10 cellular contexts compared by ENCODE assay signal in the genomic region with DNA sequence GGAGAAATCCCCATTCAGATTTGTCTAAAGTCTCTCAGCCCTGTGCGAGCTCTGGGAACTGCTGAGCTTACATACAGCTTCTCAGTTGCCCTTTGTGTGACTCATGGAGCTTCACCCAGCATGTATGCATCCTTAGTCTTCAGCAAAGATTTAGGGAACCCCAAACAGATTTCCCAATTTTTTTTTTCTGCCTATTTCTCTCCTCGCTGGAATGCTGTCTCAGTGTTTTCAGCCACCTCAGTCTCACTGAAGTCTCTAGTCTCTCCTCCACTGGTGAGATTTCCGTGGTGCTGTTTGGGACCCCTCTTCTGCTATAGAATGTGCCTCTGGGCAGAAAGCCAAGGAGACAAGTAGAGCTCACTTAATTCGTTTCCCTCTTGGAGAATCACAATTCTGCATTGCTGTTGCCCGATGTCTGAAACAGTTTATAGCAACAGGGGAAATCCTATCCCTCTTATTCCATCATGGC. TPM values are rescaled to one million over a fixed set of nuclear protein-coding genes. Genes with fewer than 3 reads are reported as not detected.
DNase-seq lines count a peak whose midpoint lies in the region; ATAC-seq and TF ChIP-seq lines count a peak whose summit lies in the region.
"Had no signal": no experiment of that assay in that cellular context is flagged by ENCODE, and none has a peak within 500 bp of the region (broad histone marks: within the 10 kb centered on the region; RNA-seq: fewer than 3 reads in every experiment).

No MANE protein-coding gene starts in this region.

- H2AFZ ChIP-seq in GM23248, result no peak overlapping the region

- no peaks in the 10 kb centered on the region for H3K27me3 ChIP-seq in GM23248 (replicated peaks; ENCODE audit: insufficient read depth)
- H3K27me3 ChIP-seq in psoas muscle (ENCODE audit: insufficient read depth in 3 of 3, low read length in 2 of 3), result no peaks in the 10 kb centered on the region
- H3K27me3 ChIP-seq: gastrocnemius medialis had no signal

- peaks cover 48% of the 10 kb centered on the region for H3K36me3 Mint-ChIP-seq in dendritic cell treated with granulocyte-macrophage colony-stimulating factor and Interleukin-4, amounts not matched to agents 40 ng/mL and 50 ng/mL, for 4 days (ENCODE audit: low read depth)
- peaks cover 31% of the 10 kb centered on the region for H3K36me3 Mint-ChIP-seq in activated CD4-positive, alpha-beta T cell treated with anti-CD3 and anti-CD28 coated beads, Interleukin-2, amount 10 ng/mL, durations not matched to agents 7 days and 5 days (ENCODE audit: low read depth)

- peaks cover 100% of the 10 kb centered on the region for H3K79me2 ChIP-seq in GM23248 (ENCODE audit: insufficient read depth)

- peak in 3 of 4 donors; percentile 31 to 62 (median 59) for ATAC-seq in psoas muscle
- ATAC-seq in HG03469 (IDR thresholded peaks at IDR 0.05; ENCODE audit: unreplicated experiment), result no peak

- peak overlapping the region; percentile 48 for H3K4me2 ChIP-seq in GM23248 (ENCODE audit: unreplicated experiment)

- WGBS in GM23248 (ENCODE audit: low coverage in 1 of 2, low lambda C conversion rate in 2 of 2, missing lambda C conversion rate in 2 of 2), 2 experiments, result 38% methylated on average over 5 of the region's 5 CpGs
- 28 to 36% (median 33%) methylated on average over 5 of the region's 5 CpGs for WGBS in psoas muscle, 3 donors

- in situ Hi-C loops in GM23248 (cut with MboI), result no loop called here
- in situ Hi-C loops in GM13977 (cut with MboI; ENCODE audit: low pct_unique_long_range_greater_than_20kb, low sequenced_read_pairs, unreplicated experiment), result no loop called here

- no peaks in the 10 kb centered on the region for H3K9me3 ChIP-seq in GM23248 (ENCODE audit: low read depth)
- no peaks in the 10 kb centered on the region for H3K9me3 ChIP-seq in psoas muscle

- H3K27ac Mint-ChIP-seq in dendritic cell treated with granulocyte-macrophage colony-stimulating factor and Interleukin-4, amounts not matched to agents 40 ng/mL and 50 ng/mL, for 4 days, result peak overlapping the region; percentile 14
- no peak overlapping the region for H3K27ac Mint-ChIP-seq in activated CD4-positive, alpha-beta T cell treated with anti-CD3 and anti-CD28 coated beads, Interleukin-2, amount 10 ng/mL, durations not matched to agents 7 days and 5 days

- H3K4me1 Mint-ChIP-seq in dendritic cell treated with granulocyte-macrophage colony-stimulating factor and Interleukin-4, amounts not matched to agents 40 ng/mL and 50 ng/mL, for 4 days (ENCODE audit: low read depth), result peaks cover 17% of the 10 kb centered on the region
- peaks cover 2% of the 10 kb centered on the region for H3K4me1 Mint-ChIP-seq in activated CD4-positive, alpha-beta T cell treated with anti-CD3 and anti-CD28 coated beads, Interleukin-2, amount 10 ng/mL, durations not matched to agents 7 days and 5 days

- CTCF ChIA-PET in activated CD4-positive, alpha-beta T cell treated with anti-CD3 and anti-CD28 coated beads, Interleukin-2, amount 10 ng/mL, durations not matched to agents 7 days and 5 days (lab: Charles Lee), result interaction anchor here (1.0 to 1.5 kb wide), 3 partner anchors 23 to 95 kb away, joined by 3 to 4 read pairs (median 3); a partner anchor contains a TSS

- H3K4me3 ChIP-seq in GM23248 (no peak overlapping the region), psoas muscle (no peak overlapping the region)
- H3K4me3 ChIP-seq: gastrocnemius medialis had no signal

- peak overlapping the region; percentile 66 for H3K27ac ChIP-seq in GM23248
- H3K27ac ChIP-seq in psoas muscle, result peak overlapping the region; percentile 36

- no peaks in the 10 kb centered on the region for H3K9me2 ChIP-seq in GM23248 (ENCODE audit: insufficient read depth)

- peaks cover 9% of the 10 kb centered on the region for H4K20me1 ChIP-seq in GM23248 (ENCODE audit: insufficient read depth)

- TF ChIP-seq CTCF in psoas muscle (IDR thresholded peaks at IDR 0.05), result no peak
- TF ChIP-seq CTCF in GM13977 (IDR thresholded peaks at IDR 0.05; ENCODE audit: extremely low read depth, insufficient read depth, missing control alignments), result no peak

- H3F3A ChIP-seq in GM23248 (ENCODE audit: insufficient read depth), result peaks cover 22% of the 10 kb centered on the region

- 0 out of 2 replicates have a peak, but pooled peaks cover 5% of the 10 kb centered on the region for H3K36me3 ChIP-seq in GM23248 (ENCODE audit: low read depth)
- peaks cover 0 to 19% of the 10 kb centered on the region in 2 donors for H3K36me3 ChIP-seq in psoas muscle (ENCODE audit: insufficient read depth in 1 of 2, low read depth in 1 of 2)

- POLR2A ChIA-PET in activated CD4-positive, alpha-beta T cell treated with anti-CD3 and anti-CD28 coated beads, Interleukin-2, amount 10 ng/mL, durations not matched to agents 7 days and 5 days (lab: Charles Lee), result no interaction called here

- peaks cover 18% of the 10 kb centered on the region for H3K4me1 ChIP-seq in GM23248 (ENCODE audit: insufficient read depth)
- peaks cover 16% of the 10 kb centered on the region for H3K4me1 ChIP-seq in psoas muscle

- H3K27me3 Mint-ChIP-seq in dendritic cell treated with granulocyte-macrophage colony-stimulating factor and Interleukin-4, amounts not matched to agents 40 ng/mL and 50 ng/mL, for 4 days, result no peaks in the 10 kb centered on the region
- no peaks in the 10 kb centered on the region for H3K27me3 Mint-ChIP-seq in activated CD4-positive, alpha-beta T cell treated with anti-CD3 and anti-CD28 coated beads, Interleukin-2, amount 10 ng/mL, durations not matched to agents 7 days and 5 days

- DNase-seq in GM23248 (peak; percentile 87), NCI-H345 treated with DMSO at 0.1 percent for 48 hours (lab: John Stamatoyannopoulos, UW; ENCODE audit: unreplicated experiment) (peak; percentile 12), psoas muscle (no peak), GM13977 (ENCODE audit: low spot score) (no peak), NCI-H748 (lab: John Stamatoyannopoulos, UW; ENCODE audit: unreplicated experiment) (no peak)
- DNase-seq in activated CD4-positive, alpha-beta T cell treated with anti-CD3 and anti-CD28 coated beads, Interleukin-2, amount 10 ng/mL, durations not matched to agents 7 days and 5 days, result no peak
- DNase-seq: gastrocnemius medialis, NCI-H146 had no signal

- no peaks in the 10 kb centered on the region for H3K9me3 Mint-ChIP-seq in dendritic cell treated with granulocyte-macrophage colony-stimulating factor and Interleukin-4, amounts not matched to agents 40 ng/mL and 50 ng/mL, for 4 days
- H3K9me3 Mint-ChIP-seq in activated CD4-positive, alpha-beta T cell treated with anti-CD3 and anti-CD28 coated beads, Interleukin-2, amount 10 ng/mL, durations not matched to agents 7 days and 5 days, result peaks cover 12% of the 10 kb centered on the region

- H3K9ac ChIP-seq in GM23248, result peak overlapping the region; percentile 46

- intact Hi-C loops in dendritic cell treated with granulocyte-macrophage colony-stimulating factor and Interleukin-4, amounts not matched to agents 40 ng/mL and 50 ng/mL, for 4 days (cut with micrococcal nuclease), result no loop called here
- intact Hi-C loops in psoas muscle (cut with DNase I), result no loop called here

- no peak overlapping the region for H3K4me3 Mint-ChIP-seq in dendritic cell treated with granulocyte-macrophage colony-stimulating factor and Interleukin-4, amounts not matched to agents 40 ng/mL and 50 ng/mL, for 4 days
- H3K4me3 Mint-ChIP-seq in activated CD4-positive, alpha-beta T cell treated with anti-CD3 and anti-CD28 coated beads, Interleukin-2, amount 10 ng/mL, durations not matched to agents 7 days and 5 days, result no peak overlapping the region

RNA-seq across cellular contexts. Expression of a gene that starts 28.1 kb away (rescaled TPM):
- 92.1 and 99.9 TPM in 2 replicates for total RNA-seq in GM23248 (2014; rRNA removed; shearing (Covaris generic))
- polyA plus RNA-seq in GM23248 (2016; fragmentation: Nextera tagmentation; extraction: Ambion mirVana) (77.5 and 77.6 TPM in 2 replicates), psoas muscle (10 to 100 TPM in 2 of 3 donors, 1 to 10 TPM in 1; 8.0 to 15.7 (median 12.6) TPM)
- 10 to 100 TPM; 12.9 to 21.5 (median 19.7) TPM for total RNA-seq in psoas muscle
- 10 to 100 TPM; 64.1 to 65.8 TPM for total RNA-seq in activated CD4-positive, alpha-beta T cell treated with anti-CD3 and anti-CD28 coated beads, Interleukin-2, amount 10 ng/mL, durations not matched to agents 7 days and 5 days

RNA-seq across cellular contexts. Expression of a gene that starts 43.5 kb away (rescaled TPM):
- total RNA-seq in GM23248 (2014; rRNA removed; shearing (Covaris generic)), result 52.9 and 56.0 TPM in 2 replicates
- polyA plus RNA-seq in GM23248 (2016; fragmentation: Nextera tagmentation; extraction: Ambion mirVana) (38.3 and 39.9 TPM in 2 replicates), psoas muscle (10 to 100 TPM; 13.4 to 51.1 (median 19.3) TPM)
- total RNA-seq in psoas muscle, result 10 to 100 TPM; 67.4 to 98.3 (median 91.9) TPM
- total RNA-seq in activated CD4-positive, alpha-beta T cell treated with anti-CD3 and anti-CD28 coated beads, Interleukin-2, amount 10 ng/mL, durations not matched to agents 7 days and 5 days, result 10 to 100 TPM; 64.8 to 64.9 TPM

RNA-seq across cellular contexts. Expression of a gene that starts 49.0 kb away (rescaled TPM):
- total RNA-seq in GM23248 (2014; rRNA removed; shearing (Covaris generic)), result 10.4 and 17.7 TPM in 2 replicates
- 19.7 TPM in 2 replicates for polyA plus RNA-seq in GM23248 (2016; fragmentation: Nextera tagmentation; extraction: Ambion mirVana)
- 10 to 100 TPM; 38.7 to 69.2 (median 51.3) TPM for total RNA-seq in psoas muscle
- 10 to 100 TPM; 22.2 to 63.6 (median 44.3) TPM for polyA plus RNA-seq in psoas muscle
- total RNA-seq in activated CD4-positive, alpha-beta T cell treated with anti-CD3 and anti-CD28 coated beads, Interleukin-2, amount 10 ng/mL, durations not matched to agents 7 days and 5 days, result 10 to 100 TPM; 33.4 to 36.6 TPM

RNA-seq across cellular contexts. Expression of a gene that starts 54.1 kb away (rescaled TPM):
- total RNA-seq in GM23248 (2014; rRNA removed; shearing (Covaris generic)), result 0.97 and 1.4 TPM in 2 replicates
- polyA plus RNA-seq in GM23248 (2016; fragmentation: Nextera tagmentation; extraction: Ambion mirVana) (1.7 and 2.2 TPM in 2 replicates), psoas muscle (1 to 10 TPM in 1 of 3 donors, under 1 TPM in 2; 0.46 to 1.2 (median 0.69) TPM)
- total RNA-seq in psoas muscle, result 1 to 10 TPM in 1 of 4 donors, under 1 TPM in 3; 0.24 to 1.1 (median 0.59) TPM
- 1 to 10 TPM; 4.8 to 5.0 TPM for total RNA-seq in activated CD4-positive, alpha-beta T cell treated with anti-CD3 and anti-CD28 coated beads, Interleukin-2, amount 10 ng/mL, durations not matched to agents 7 days and 5 days

RNA-seq across cellular contexts. Expression of a gene that starts 57.5 kb away (rescaled TPM):
- total RNA-seq in GM23248 (2014; rRNA removed; shearing (Covaris generic)), result not detected in 2 replicates
- polyA plus RNA-seq in GM23248 (2016; fragmentation: Nextera tagmentation; extraction: Ambion mirVana) (0.21 and 0.25 TPM in 2 replicates), psoas muscle (under 1 TPM in 1 of 3 donors, not detected in 2; 0.04 TPM)
- total RNA-seq in psoas muscle, result not detected
- under 1 TPM; 0.10 TPM for total RNA-seq in activated CD4-positive, alpha-beta T cell treated with anti-CD3 and anti-CD28 coated beads, Interleukin-2, amount 10 ng/mL, durations not matched to agents 7 days and 5 days
- total RNA-seq: gastrocnemius medialis had no signal

Comparison
In these comparisons a context has a peak if more than half of its experiments do, and no peak if none do; other contexts are left out.
1. DNase-seq: peak in GM23248 (single experiment) and NCI-H345 treated with DMSO at 0.1 percent for 48 hours (single experiment); none in psoas muscle (0 of 2), activated CD4-positive, alpha-beta T cell treated with anti-CD3 and anti-CD28 coated beads, Interleukin-2, amount 10 ng/mL, durations not matched to agents 7 days and 5 days (single experiment), GM13977 (single experiment) and NCI-H748 (single experiment).